8 cellular contexts compared by ENCODE assay signal in the genomic region with DNA sequence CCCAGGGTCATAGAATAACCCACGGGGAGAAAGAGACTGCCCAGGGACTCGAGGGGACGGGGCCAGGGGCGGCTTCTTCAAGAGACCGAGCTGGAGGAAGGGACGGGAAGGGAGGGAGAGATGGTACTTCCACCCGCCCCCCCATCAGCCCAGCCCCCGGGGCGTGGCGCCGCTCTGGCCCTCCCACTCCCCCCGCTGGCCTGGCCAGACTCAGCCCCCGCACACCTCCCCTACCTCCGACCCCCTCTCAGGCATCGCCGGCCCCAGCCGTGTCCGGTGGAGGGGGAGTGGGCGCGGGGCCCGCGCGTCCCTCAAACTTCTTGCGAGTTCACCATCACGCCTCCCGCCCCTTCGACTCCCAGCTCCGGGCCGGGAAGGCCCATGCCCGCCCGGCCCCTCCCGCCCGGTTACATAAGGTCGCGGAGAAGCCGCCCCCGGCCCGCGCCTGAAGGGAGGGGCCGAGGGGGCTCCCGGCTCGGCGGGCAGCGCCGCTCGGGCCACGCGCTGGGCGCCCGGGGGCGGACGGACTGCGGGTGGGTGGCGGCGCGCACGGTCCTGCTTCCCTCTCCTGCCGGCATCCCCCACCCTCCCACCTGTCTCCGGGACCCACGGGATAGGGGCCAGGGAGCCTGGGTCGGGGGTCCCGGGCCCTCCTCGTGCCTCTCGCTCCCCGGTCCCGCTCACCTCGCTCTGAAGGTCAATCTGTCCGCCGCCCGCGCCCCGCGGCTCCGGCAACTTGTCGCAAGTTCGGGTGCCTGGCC. TPM values are rescaled to one million over a fixed set of nuclear protein-coding genes. Genes with fewer than 3 reads are reported as not detected.
DNase-seq lines count a peak whose midpoint lies in the region; ATAC-seq and TF ChIP-seq lines count a peak whose summit lies in the region.

No MANE protein-coding gene starts in this region.

- peak; percentile 24 for ATAC-seq in GM21447 (IDR thresholded peaks at IDR 0.05; ENCODE audit: unreplicated experiment)

- in situ Hi-C loops in SK-MEL-5 (cut with HindIII; ENCODE audit: low pct_unique_long_range_greater_than_20kb, low sequenced_read_pairs), result no loop called here

- H3K9me3 Mint-ChIP-seq in activated naive CD4-positive, alpha-beta T cell treated with anti-CD3 and anti-CD28 coated beads, Interleukin-2, amount 50 U/mL, for 24 hours, result no peaks in the 10 kb centered on the region

- no peaks in the 10 kb centered on the region for H3K36me3 Mint-ChIP-seq in activated naive CD4-positive, alpha-beta T cell treated with anti-CD3 and anti-CD28 coated beads, Interleukin-2, amount 50 U/mL, for 24 hours

- DNase-seq in DMS 273 (lab: John Stamatoyannopoulos, UW; ENCODE audit: unreplicated experiment) (peak; percentile 88), SK-MEL-5 (ENCODE audit: low read depth, low spot score) (peak; percentile 72), germinal center (ENCODE audit: low spot score) (peak; percentile 86), substantia nigra (lab: John Stamatoyannopoulos, UW) (peak; percentile 64 to 98 (median 87))

- no peaks in the 10 kb centered on the region for H3K27me3 ChIP-seq in neutrophil

- no peak for TF ChIP-seq EP300 in Ishikawa (IDR thresholded peaks at IDR 0.05; ENCODE audit: borderline replicate concordance)

- peaks cover 13% of the 10 kb centered on the region for H3K36me3 ChIP-seq in neutrophil

- TF ChIP-seq CTCF in neutrophil (IDR thresholded peaks at IDR 0.05), result no peak

- peak overlapping the region; percentile 83 for H3K4me3 Mint-ChIP-seq in activated naive CD4-positive, alpha-beta T cell treated with anti-CD3 and anti-CD28 coated beads, Interleukin-2, amount 50 U/mL, for 24 hours

- H3K27ac Mint-ChIP-seq in activated naive CD4-positive, alpha-beta T cell treated with anti-CD3 and anti-CD28 coated beads, Interleukin-2, amount 50 U/mL, for 24 hours, result no peak overlapping the region

- peaks cover 34% of the 10 kb centered on the region for H3K4me1 Mint-ChIP-seq in activated naive CD4-positive, alpha-beta T cell treated with anti-CD3 and anti-CD28 coated beads, Interleukin-2, amount 50 U/mL, for 24 hours

- no peak for TF ChIP-seq RAD21 in Ishikawa (IDR thresholded peaks at IDR 0.05; ENCODE audit: low read depth)

- peaks cover 30 to 40% of the 10 kb centered on the region in 2 experiments for H3K4me1 ChIP-seq in neutrophil (ENCODE audit: control insufficient read depth in 1 of 2, insufficient read depth in 1 of 2, low read depth in 1 of 2, low read length in 1 of 2)

- no peaks in the 10 kb centered on the region for H3K9me3 ChIP-seq in neutrophil

- H3K4me3 ChIP-seq in neutrophil (ENCODE audit: low read depth in 1 of 2, low read length in 1 of 2), result peak overlapping the region; percentile 82 to 89

- H3K27me3 Mint-ChIP-seq in activated naive CD4-positive, alpha-beta T cell treated with anti-CD3 and anti-CD28 coated beads, Interleukin-2, amount 50 U/mL, for 24 hours, result no peaks in the 10 kb centered on the region

- peak overlapping the region; percentile 97 for H3K27ac ChIP-seq in neutrophil
- peak overlapping the region; percentile 99 for H3K27ac ChIP-seq in substantia nigra (ENCODE audit: low read depth, low read length, poor library complexity, severe bottlenecking)

TF ChIP-seq in Ishikawa, 13 proteins besides CTCF, POLR2A, EP300 and RAD21:
- TF ChIP-seq FOXM1 (IDR thresholded peaks at IDR 0.05; ENCODE audit: borderline replicate concordance, low read depth), result no peak
- peak; percentile 96; the same call in 1 of the 2 replicates for TF ChIP-seq ZBTB7A (IDR thresholded peaks at IDR 0.05; ENCODE audit: low read depth)
- TF ChIP-seq USF1 (IDR thresholded peaks at IDR 0.05), result no peak
- no peak for TF ChIP-seq YY1 (IDR thresholded peaks at IDR 0.05; ENCODE audit: low read depth)
- TF ChIP-seq EGR1 (IDR thresholded peaks at IDR 0.05), result no peak
- TF ChIP-seq TCF12 (IDR thresholded peaks at IDR 0.05; ENCODE audit: low read depth), result no peak
- TF ChIP-seq REST (IDR thresholded peaks at IDR 0.05; ENCODE audit: low read depth), result no peak
- TF ChIP-seq, protein P1, sequence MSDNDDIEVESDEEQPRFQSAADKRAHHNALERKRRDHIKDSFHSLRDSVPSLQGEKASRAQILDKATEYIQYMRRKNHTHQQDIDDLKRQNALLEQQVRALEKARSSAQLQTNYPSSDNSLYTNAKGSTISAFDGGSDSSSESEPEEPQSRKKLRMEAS (IDR thresholded peaks at IDR 0.05), result no peak
- TF ChIP-seq CREB1 (IDR thresholded peaks at IDR 0.05; ENCODE audit: low read depth), result no peak

RNA-seq across cellular contexts. Expression of gene TFEB, which starts 0.6 kb away (rescaled TPM):
- total RNA-seq in SK-MEL-5 (2014; rRNA removed; shearing (Covaris generic)), result 1.9 and 3.7 TPM in 2 replicates
- 2.9 and 3.4 TPM in 2 replicates for polyA plus RNA-seq in SK-MEL-5 (2015; cell fraction: cytosol; rRNA removed)
- 3.5 and 12.5 TPM in 2 replicates for polyA plus RNA-seq in SK-MEL-5 (2015; cell fraction: nucleus; rRNA removed)

RNA-seq across cellular contexts. Expression of gene PGC, which starts 12.4 kb away (rescaled TPM):
- total RNA-seq in SK-MEL-5 (2014; rRNA removed; shearing (Covaris generic)), result not detected in 2 replicates
- polyA plus RNA-seq in SK-MEL-5 (2015; cell fraction: cytosol; rRNA removed), result 0.13 TPM in 1 of 2 replicates, not detected in the other
- polyA plus RNA-seq in SK-MEL-5 (2015; cell fraction: nucleus; rRNA removed), result not detected in 2 replicates

RNA-seq across cellular contexts. Expression of gene FRS3, which starts 44.9 kb away (rescaled TPM):
- 0.61 and 2.2 TPM in 2 replicates for total RNA-seq in SK-MEL-5 (2014; rRNA removed; shearing (Covaris generic))
- 3.1 and 4.6 TPM in 2 replicates for polyA plus RNA-seq in SK-MEL-5 (2015; cell fraction: cytosol; rRNA removed)
- polyA plus RNA-seq in SK-MEL-5 (2015; cell fraction: nucleus; rRNA removed), result 7.5 and 11.9 TPM in 2 replicates

RNA-seq across cellular contexts. Expression of gene PRICKLE4, which starts 45.7 kb away (rescaled TPM):
- not detected in 2 replicates for total RNA-seq in SK-MEL-5 (2014; rRNA removed; shearing (Covaris generic))
- polyA plus RNA-seq in SK-MEL-5 (2015; cell fraction: cytosol; rRNA removed), result 0.14 and 0.29 TPM in 2 replicates
- 5.1 and 17.0 TPM in 2 replicates for polyA plus RNA-seq in SK-MEL-5 (2015; cell fraction: nucleus; rRNA removed)

RNA-seq across cellular contexts. Expression of gene TOMM6, which starts 52.6 kb away (rescaled TPM):
- 164 and 236 TPM in 2 replicates for total RNA-seq in SK-MEL-5 (2014; rRNA removed; shearing (Covaris generic))
- polyA plus RNA-seq in SK-MEL-5 (2015; cell fraction: cytosol; rRNA removed), result 351 and 557 TPM in 2 replicates
- 59.6 and 70.4 TPM in 2 replicates for polyA plus RNA-seq in SK-MEL-5 (2015; cell fraction: nucleus; rRNA removed)

Comparison
In these comparisons a context has a peak if more than half of its experiments do, and no peak if none do; other contexts are left out.
1. Peak in every context shown above with its lines: DNase-seq, ATAC-seq, H3K4me3 ChIP-seq and H3K27ac ChIP-seq.